ENCODE assay signal across 8 cellular contexts in genomic region chr7:44735403-44736165, GRCh38. TPM values are rescaled to one million over a fixed set of nuclear protein-coding genes. Genes with fewer than 3 reads are reported as not detected.
DNase-seq lines count a peak whose midpoint lies in the region; ATAC-seq lines count a peak whose summit lies in the region.

No MANE protein-coding gene starts in this region.

- peaks cover 5% of the 10 kb centered on the region for H3K4me1 ChIP-seq in CD4-positive, CD25-positive, alpha-beta regulatory T cell (ENCODE audit: control insufficient read depth, insufficient read depth, low read length, poor library complexity, severe bottlenecking)

- H3K9me3 ChIP-seq in CD4-positive, CD25-positive, alpha-beta regulatory T cell (ENCODE audit: control insufficient read depth in 2 of 2, low read length in 2 of 2) = no peaks in the 10 kb centered on the region

- no peaks in the 10 kb centered on the region for H3K9me3 Mint-ChIP-seq in CD4-positive, CD25-positive, alpha-beta regulatory T cell
- H3K9me3 Mint-ChIP-seq in activated CD4-positive, alpha-beta T cell treated with anti-CD3 and anti-CD28 coated beads, Interleukin-2, amount 10 ng/mL, durations not matched to agents 7 days and 5 days = no peaks in the 10 kb centered on the region

- H3K27me3 Mint-ChIP-seq in CD4-positive, CD25-positive, alpha-beta regulatory T cell = peaks cover 4% of the 10 kb centered on the region
- no peaks in the 10 kb centered on the region for H3K27me3 Mint-ChIP-seq in activated CD4-positive, alpha-beta T cell treated with anti-CD3 and anti-CD28 coated beads, Interleukin-2, amount 10 ng/mL, durations not matched to agents 7 days and 5 days

- POLR2A ChIA-PET in activated CD4-positive, alpha-beta T cell treated with anti-CD3 and anti-CD28 coated beads, Interleukin-2, amount 10 ng/mL, durations not matched to agents 7 days and 5 days (lab: Charles Lee) = no interaction called here

- no peak overlapping the region for H3K4me3 Mint-ChIP-seq in CD4-positive, CD25-positive, alpha-beta regulatory T cell
- no peak overlapping the region for H3K4me3 Mint-ChIP-seq in activated CD4-positive, alpha-beta T cell treated with anti-CD3 and anti-CD28 coated beads, Interleukin-2, amount 10 ng/mL, durations not matched to agents 7 days and 5 days

- no peaks in the 10 kb centered on the region for H3K27me3 ChIP-seq in CD4-positive, CD25-positive, alpha-beta regulatory T cell (ENCODE audit: control insufficient read depth, insufficient read depth, low read length)

- ATAC-seq in CD4-positive, CD25-positive, alpha-beta regulatory T cell (ENCODE audit: low read depth in 2 of 2) = peak; percentile 76 to 80
- peak; percentile 54 for ATAC-seq in HG03159 (IDR thresholded peaks at IDR 0.05; ENCODE audit: unreplicated experiment)
- ATAC-seq in GM18858 (IDR thresholded peaks at IDR 0.05; ENCODE audit: unreplicated experiment) = no peak

- peak in 2 of 3 donors; percentile 23 to 75 for DNase-seq in CD4-positive, CD25-positive, alpha-beta regulatory T cell
- DNase-seq in activated CD4-positive, alpha-beta T cell treated with anti-CD3 and anti-CD28 coated beads, Interleukin-2, amount 10 ng/mL, durations not matched to agents 7 days and 5 days = peak; percentile 47
- DNase-seq in hepatic stellate cell (ENCODE audit: low spot score) (peak; percentile 66), NCI-H1436 treated with DMSO at 0.1 percent for 48 hours (lab: John Stamatoyannopoulos, UW) (no peak), NCI-H2171 treated with DMSO at 0.1 percent for 48 hours (lab: John Stamatoyannopoulos, UW) (no peak), NCI-H446 treated with DMSO at 0.1 percent for 48 hours (lab: John Stamatoyannopoulos, UW) (no peak)

- no peaks in the 10 kb centered on the region for H3K36me3 Mint-ChIP-seq in CD4-positive, CD25-positive, alpha-beta regulatory T cell
- H3K36me3 Mint-ChIP-seq in activated CD4-positive, alpha-beta T cell treated with anti-CD3 and anti-CD28 coated beads, Interleukin-2, amount 10 ng/mL, durations not matched to agents 7 days and 5 days (ENCODE audit: low read depth) = no peaks in the 10 kb centered on the region

- no peaks in the 10 kb centered on the region for H3K36me3 ChIP-seq in CD4-positive, CD25-positive, alpha-beta regulatory T cell (ENCODE audit: control insufficient read depth, insufficient read depth, low read length)

- H3K27ac Mint-ChIP-seq in CD4-positive, CD25-positive, alpha-beta regulatory T cell = no peak overlapping the region
- H3K27ac Mint-ChIP-seq in activated CD4-positive, alpha-beta T cell treated with anti-CD3 and anti-CD28 coated beads, Interleukin-2, amount 10 ng/mL, durations not matched to agents 7 days and 5 days = peak overlapping the region; percentile 31

- CTCF ChIA-PET in activated CD4-positive, alpha-beta T cell treated with anti-CD3 and anti-CD28 coated beads, Interleukin-2, amount 10 ng/mL, durations not matched to agents 7 days and 5 days (lab: Charles Lee) = interaction anchor here (0.5 to 1.3 kb wide), 5 partner anchors 14 to 201 kb away, joined by 3 to 5 read pairs (median 3); no protein-coding TSS in a partner anchor

- H3K27ac ChIP-seq in CD4-positive, CD25-positive, alpha-beta regulatory T cell (ENCODE audit: insufficient read depth, low read length, poor library complexity, severe bottlenecking) = no peak overlapping the region

- peaks cover 0 to 13% (median 8%) of the 10 kb centered on the region in 4 donors for H3K4me1 Mint-ChIP-seq in CD4-positive, CD25-positive, alpha-beta regulatory T cell
- H3K4me1 Mint-ChIP-seq in activated CD4-positive, alpha-beta T cell treated with anti-CD3 and anti-CD28 coated beads, Interleukin-2, amount 10 ng/mL, durations not matched to agents 7 days and 5 days = peaks cover 10% of the 10 kb centered on the region

- no peak overlapping the region for H3K4me3 ChIP-seq in CD4-positive, CD25-positive, alpha-beta regulatory T cell (ENCODE audit: low read depth, low read length)

RNA-seq across cellular contexts. Expression of gene ZMIZ2, which starts 13.1 kb away (rescaled TPM):
- 110 TPM for total RNA-seq in CD4-positive, CD25-positive, alpha-beta regulatory T cell
- polyA plus RNA-seq in CD4-positive, CD25-positive, alpha-beta regulatory T cell = 1 to 10 TPM; 2.9 to 5.0 (median 4.4) TPM
- 100 to 1,000 TPM in 1 of 2 experiments, 10 to 100 TPM in 1; 98.6 to 100 TPM for total RNA-seq in activated CD4-positive, alpha-beta T cell treated with anti-CD3 and anti-CD28 coated beads, Interleukin-2, amount 10 ng/mL, durations not matched to agents 7 days and 5 days

Comparison
In these comparisons a context has a peak if more than half of its experiments do, and no peak if none do; other contexts are left out.
1. DNase-seq: peak in CD4-positive, CD25-positive, alpha-beta regulatory T cell (2 of 3), activated CD4-positive, alpha-beta T cell treated with anti-CD3 and anti-CD28 coated beads, Interleukin-2, amount 10 ng/mL, durations not matched to agents 7 days and 5 days (single experiment) and hepatic stellate cell (single experiment); none in NCI-H1436 treated with DMSO at 0.1 percent for 48 hours (single experiment), NCI-H2171 treated with DMSO at 0.1 percent for 48 hours (single experiment) and NCI-H446 treated with DMSO at 0.1 percent for 48 hours (single experiment).